Comparison of ENCODE assay signal across 26 cellular contexts in the genomic region with DNA sequence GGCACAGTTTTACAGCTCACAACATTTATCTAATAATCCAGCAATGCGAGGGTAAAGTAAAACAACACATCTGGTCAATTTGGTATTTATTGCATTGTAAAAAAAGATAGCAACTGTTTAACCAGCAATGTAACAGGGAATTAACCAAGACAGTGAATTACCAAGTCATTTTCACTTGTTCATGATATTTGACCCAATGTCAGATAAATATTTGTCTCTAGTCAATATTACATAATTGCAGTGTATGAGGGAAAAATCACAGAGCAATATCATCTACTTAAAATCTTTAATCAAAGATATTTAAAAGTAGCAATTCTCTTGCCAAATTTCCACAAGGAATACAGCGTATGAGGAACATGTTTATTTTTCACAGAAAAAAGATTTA.
"Had no signal": no experiment of that assay in that cellular context is flagged by ENCODE, and none has a peak within 500 bp of the region (broad histone marks: within the 10 kb centered on the region; RNA-seq: fewer than 3 reads in every experiment).

No MANE protein-coding gene starts in this region.

- H3K36me3 Mint-ChIP-seq: activated CD4-positive, alpha-beta memory T cell treated with anti-CD3 and anti-CD28 coated beads for 36 hours; activated CD8-positive, alpha-beta memory T cell treated with anti-CD3 and anti-CD28 coated beads, Interleukin-2, amount 10 ng/mL, durations not matched to agents 7 days and 5 days; activated naive CD8-positive, alpha-beta T cell treated with anti-CD3 and anti-CD28 coated beads, Interleukin-2, amount 10 ng/mL, durations not matched to agents 7 days and 5 days; brain had no signal

- FAIRE-seq: frontal cortex had no signal

- H3K27me3 Mint-ChIP-seq: activated CD4-positive, alpha-beta memory T cell treated with anti-CD3 and anti-CD28 coated beads for 36 hours; activated CD4-positive, alpha-beta T cell treated with anti-CD3 and anti-CD28 coated beads for 36 hours; activated CD4-positive, alpha-beta T cell treated with anti-CD3 and anti-CD28 coated beads, Interleukin-2, amount 10 ng/mL, durations not matched to agents 24 days and 14 days; activated CD8-positive, alpha-beta memory T cell treated with anti-CD3 and anti-CD28 coated beads, Interleukin-2, amount 10 ng/mL, durations not matched to agents 7 days and 5 days; activated naive CD8-positive, alpha-beta T cell treated with anti-CD3 and anti-CD28 coated beads, Interleukin-2, amount 10 ng/mL, durations not matched to agents 7 days and 5 days; brain had no signal

- H3K4me1 Mint-ChIP-seq: activated CD4-positive, alpha-beta T cell treated with anti-CD3 and anti-CD28 coated beads for 36 hours; activated CD4-positive, alpha-beta T cell treated with anti-CD3 and anti-CD28 coated beads, Interleukin-2, amount 10 ng/mL, durations not matched to agents 24 days and 14 days; activated CD8-positive, alpha-beta memory T cell treated with anti-CD3 and anti-CD28 coated beads, Interleukin-2, amount 10 ng/mL, durations not matched to agents 7 days and 5 days; activated naive CD8-positive, alpha-beta T cell treated with anti-CD3 and anti-CD28 coated beads, Interleukin-2, amount 10 ng/mL, durations not matched to agents 7 days and 5 days had no signal

- H3K27ac Mint-ChIP-seq: activated CD4-positive, alpha-beta memory T cell treated with anti-CD3 and anti-CD28 coated beads for 36 hours; activated CD4-positive, alpha-beta T cell treated with anti-CD3 and anti-CD28 coated beads for 36 hours; activated CD4-positive, alpha-beta T cell treated with anti-CD3 and anti-CD28 coated beads, Interleukin-2, amount 10 ng/mL, durations not matched to agents 24 days and 14 days; activated CD8-positive, alpha-beta memory T cell treated with anti-CD3 and anti-CD28 coated beads, Interleukin-2, amount 10 ng/mL, durations not matched to agents 7 days and 5 days; activated CD8-positive, alpha-beta T cell treated with anti-CD3 and anti-CD28 coated beads, Interleukin-2, amount 10 ng/mL, durations not matched to agents 7 days and 5 days; activated naive CD4-positive, alpha-beta T cell treated with anti-CD3 and anti-CD28 coated beads for 36 hours; activated naive CD4-positive, alpha-beta T cell treated with anti-CD3 and anti-CD28 coated beads, Interleukin-2, amount 50 U/mL, for 72 hours; activated naive CD8-positive, alpha-beta T cell treated with anti-CD3 and anti-CD28 coated beads, Interleukin-2, amount 10 ng/mL, durations not matched to agents 7 days and 5 days; activated T-helper 1 cell treated with anti-CD3 and anti-CD28 coated beads, Interleukin-12 subunit alpha, Interleukin-12 subunit beta, Interleukin-2, Interleukin-4 antibody, amounts not matched to agents 30 ng/mL and 10 ng/mL and 1 ng/mL, durations not matched to agents 14 hours and 24 hours and 36 hours; activated T-helper 2 cell treated with anti-CD3 and anti-CD28 coated beads, Interferon-gamma antibody, Interleukin-2, Interleukin-4, amounts not matched to agents 10 μg/mL and 5 μg/mL and 100 μg/mL, durations not matched to agents 14 hours and 24 hours and 36 hours; brain had no signal

- H3K9me3 Mint-ChIP-seq: activated CD4-positive, alpha-beta T cell treated with anti-CD3 and anti-CD28 coated beads, Interleukin-2, amount 10 ng/mL, durations not matched to agents 24 days and 14 days had no signal

- H3K4me3 Mint-ChIP-seq: activated CD4-positive, alpha-beta memory T cell treated with anti-CD3 and anti-CD28 coated beads for 36 hours; activated CD4-positive, alpha-beta T cell treated with anti-CD3 and anti-CD28 coated beads for 36 hours; activated CD4-positive, alpha-beta T cell treated with anti-CD3 and anti-CD28 coated beads, Interleukin-2, amount 10 ng/mL, durations not matched to agents 24 days and 14 days; activated CD8-positive, alpha-beta memory T cell treated with anti-CD3 and anti-CD28 coated beads, Interleukin-2, amount 10 ng/mL, durations not matched to agents 7 days and 5 days; activated CD8-positive, alpha-beta T cell treated with anti-CD3 and anti-CD28 coated beads, Interleukin-2, amount 10 ng/mL, durations not matched to agents 7 days and 5 days; activated naive CD4-positive, alpha-beta T cell treated with anti-CD3 and anti-CD28 coated beads for 36 hours; activated naive CD8-positive, alpha-beta T cell treated with anti-CD3 and anti-CD28 coated beads, Interleukin-2, amount 10 ng/mL, durations not matched to agents 7 days and 5 days; activated T-helper 1 cell treated with anti-CD3 and anti-CD28 coated beads, Interleukin-12 subunit alpha, Interleukin-12 subunit beta, Interleukin-2, Interleukin-4 antibody, amounts not matched to agents 30 ng/mL and 10 ng/mL and 1 ng/mL, durations not matched to agents 14 hours and 24 hours and 36 hours; brain had no signal

- ATAC-seq: activated CD4-positive, alpha-beta T cell treated with anti-CD3 and anti-CD28 coated beads for 36 hours; activated CD8-positive, alpha-beta memory T cell treated with anti-CD3 and anti-CD28 coated beads, Interleukin-2, amount 10 ng/mL, durations not matched to agents 7 days and 5 days; activated CD8-positive, alpha-beta T cell treated with anti-CD3 and anti-CD28 coated beads, Interleukin-2, amount 10 ng/mL, durations not matched to agents 7 days and 5 days; activated naive CD4-positive, alpha-beta T cell treated with anti-CD3 and anti-CD28 coated beads, Interleukin-2, amount 50 U/mL, for 72 hours; esophagus mucosa had no signal

- DNase-seq: activated CD4-positive, alpha-beta memory T cell treated with anti-CD3 and anti-CD28 coated beads for 36 hours; activated CD4-positive, alpha-beta T cell treated with anti-CD3 and anti-CD28 coated beads for 36 hours; activated CD4-positive, alpha-beta T cell treated with anti-CD3 and anti-CD28 coated beads, Interleukin-2, amount 10 ng/mL, durations not matched to agents 24 days and 14 days; activated CD4-positive, CD25-positive, alpha-beta regulatory T cell; activated CD4-positive, CD25-positive, alpha-beta regulatory T cell treated with anti-CD3 and anti-CD28 coated beads, Interleukin-2, amount 50 U/mL, for 72 hours; activated CD8-positive, alpha-beta memory T cell treated with anti-CD3 and anti-CD28 coated beads, Interleukin-2, amount 10 ng/mL, durations not matched to agents 7 days and 5 days; activated CD8-positive, alpha-beta memory T cell treated with anti-CD3 and anti-CD28 coated beads, Interleukin-2, amount 50 U/mL, for 4 hours; activated CD8-positive, alpha-beta T cell treated with anti-CD3 and anti-CD28 coated beads, Interleukin-2, amount 10 ng/mL, durations not matched to agents 7 days and 5 days; activated effector memory CD4-positive, alpha-beta T cell treated with anti-CD3 and anti-CD28 coated beads, Interleukin-2, amount 50 U/mL, for 16 hours; activated naive CD4-positive, alpha-beta T cell treated with anti-CD3 and anti-CD28 coated beads for 36 hours; activated naive CD8-positive, alpha-beta T cell treated with anti-CD3 and anti-CD28 coated beads, Interleukin-2, amount 10 ng/mL, durations not matched to agents 7 days and 5 days; activated T-cell treated with anti-CD3 and anti-CD28 coated beads, Interleukin-2, amount 50 U/mL, for 1 hour; activated T-cell treated with anti-CD3 and anti-CD28 coated beads, Interleukin-2, amount 50 U/mL, for 48 hours; central memory CD4-positive, alpha-beta T cell; cerebellar nuclear complex; colonic mucosa; effector CD8-positive, alpha-beta T cell; foreskin fibroblast; head of caudate nucleus; T-helper 2 cell had no signal
